Comparison of ENCODE assay signal across 8 cellular contexts in genomic region chr15:65829150-65829764, GRCh38. TPM values are rescaled to one million over a fixed set of nuclear protein-coding genes. Genes with fewer than 3 reads are reported as not detected.
A peak's percentile ranks its signal among the peaks of the same experiment; 100 is the strongest.
DNase-seq lines count a peak whose midpoint lies in the region; ATAC-seq, FAIRE-seq and TF ChIP-seq lines count a peak whose summit lies in the region.

No MANE protein-coding gene starts in this region.

- intact Hi-C loops in CD4-positive, alpha-beta memory T cell (cut with micrococcal nuclease), result loop anchor here (1.0 to 5.0 kb wide), 4 partner anchors 22 to 190 kb away; partner anchors contain the start of gene DENND4A

- peak overlapping the region; percentile 90 to 99 (median 97) for H3K27ac Mint-ChIP-seq in CD4-positive, alpha-beta memory T cell
- H3K27ac Mint-ChIP-seq in endodermal cell (no peak overlapping the region), progenitor cell of endocrine pancreas (peak overlapping the region; percentile 21)

- TF ChIP-seq CTCF in endodermal cell (conservative IDR thresholded peaks at IDR 0.05), result peak; percentile 72
- TF ChIP-seq CTCF in progenitor cell of endocrine pancreas (IDR thresholded peaks at IDR 0.05; ENCODE audit: unreplicated experiment), result peak; percentile 53

- POLR2A ChIA-PET in CD4-positive, alpha-beta memory T cell (lab: Charles Lee; ENCODE audit: partially characterized antibody), result interaction anchor here (0.7 to 3.6 kb wide), 11 partner anchors 10 to 525 kb away, joined by 3 to 77 read pairs (median 5); partner anchors contain the start of genes DENND4A, INTS14, RAB11A and RNU5B-1

- no peaks in the 10 kb centered on the region for H3K36me3 Mint-ChIP-seq in CD4-positive, alpha-beta memory T cell
- H3K36me3 Mint-ChIP-seq in endodermal cell (ENCODE audit: low read depth) (peaks cover 3% of the 10 kb centered on the region), progenitor cell of endocrine pancreas (ENCODE audit: insufficient read depth) (peaks cover 2% of the 10 kb centered on the region)

- 74 to 76% methylated on average over 6 of the region's 7 CpGs for WGBS in endodermal cell (ENCODE audit: insufficient coverage in 1 of 2, insufficient read length in 1 of 2), 2 experiments

- peak overlapping the region; percentile 83 for H3K27ac ChIP-seq in CD4-positive, alpha-beta memory T cell (ENCODE audit: low read depth, low read length)
- no peak overlapping the region for H3K27ac ChIP-seq in endodermal cell (ENCODE audit: low read depth, low read length)

- H3K9ac ChIP-seq in endodermal cell (ENCODE audit: extremely low read depth, low read length, poor library complexity, severe bottlenecking), result no peak overlapping the region

- H3K4me1 ChIP-seq in CD4-positive, alpha-beta memory T cell (ENCODE audit: insufficient read depth, low read length), result peaks cover 79% of the 10 kb centered on the region
- H3K4me1 ChIP-seq in endodermal cell (ENCODE audit: control insufficient read depth, insufficient read depth, low read length), result peaks cover 11% of the 10 kb centered on the region

- no peaks in the 10 kb centered on the region for H3K9me3 ChIP-seq in CD4-positive, alpha-beta memory T cell (ENCODE audit: control insufficient read depth in 1 of 2, low read length in 2 of 2)
- H3K9me3 ChIP-seq in endodermal cell (ENCODE audit: control insufficient read depth, low read length), result peaks cover 7% of the 10 kb centered on the region

- FAIRE-seq in GM12891 (lab: Jason Lieb, UNC), result peak; percentile 78

- CTCF ChIA-PET in CD4-positive, alpha-beta memory T cell (lab: Charles Lee; ENCODE audit: partially characterized antibody), result interaction anchor here (0.7 to 2.2 kb wide), 28 partner anchors 8 to 192 kb away, joined by 3 to 29 read pairs (median 4); partner anchors contain the start of genes DENND4A and RAB11A

- ATAC-seq in HG02970 (IDR thresholded peaks at IDR 0.05; ENCODE audit: low FRiP score, unreplicated experiment), result no peak
- no peak for ATAC-seq in GM18867 (IDR thresholded peaks at IDR 0.05; ENCODE audit: unreplicated experiment)

- no peaks in the 10 kb centered on the region for H3K36me3 ChIP-seq in CD4-positive, alpha-beta memory T cell (ENCODE audit: insufficient read depth, low read length)
- H3K36me3 ChIP-seq in endodermal cell (ENCODE audit: control insufficient read depth, insufficient read depth, low read length), result no peaks in the 10 kb centered on the region

- H3K9me3 Mint-ChIP-seq in CD4-positive, alpha-beta memory T cell, result no peaks in the 10 kb centered on the region
- peaks cover 3% of the 10 kb centered on the region for H3K9me3 Mint-ChIP-seq in endodermal cell
- no peaks in the 10 kb centered on the region for H3K9me3 Mint-ChIP-seq in progenitor cell of endocrine pancreas (ENCODE audit: low read depth)

- H3K4me3 ChIP-seq in CD4-positive, alpha-beta memory T cell (ENCODE audit: low read length in 2 of 2), result peak overlapping the region in 1 of 2 donors; percentile 10
- no peak overlapping the region for H3K4me3 ChIP-seq in endodermal cell (ENCODE audit: low read length)

- H3K4me3 Mint-ChIP-seq in CD4-positive, alpha-beta memory T cell, result peak overlapping the region; percentile 48 to 75 (median 74)
- H3K4me3 Mint-ChIP-seq in endodermal cell, result no peak overlapping the region
- no peak overlapping the region for H3K4me3 Mint-ChIP-seq in progenitor cell of endocrine pancreas (ENCODE audit: low read depth)

- peaks cover 51 to 78% (median 65%) of the 10 kb centered on the region in 4 donors for H3K4me1 Mint-ChIP-seq in CD4-positive, alpha-beta memory T cell
- peaks cover 33% of the 10 kb centered on the region for H3K4me1 Mint-ChIP-seq in endodermal cell
- H3K4me1 Mint-ChIP-seq in progenitor cell of endocrine pancreas (ENCODE audit: low read depth), result peaks cover 43% of the 10 kb centered on the region

- no peaks in the 10 kb centered on the region for H3K27me3 Mint-ChIP-seq in CD4-positive, alpha-beta memory T cell
- H3K27me3 Mint-ChIP-seq in endodermal cell (ENCODE audit: insufficient read depth) (no peaks in the 10 kb centered on the region), progenitor cell of endocrine pancreas (no peaks in the 10 kb centered on the region)

- H3K27me3 ChIP-seq in CD4-positive, alpha-beta memory T cell (ENCODE audit: insufficient read depth, low read length), result no peaks in the 10 kb centered on the region
- H3K27me3 ChIP-seq in endodermal cell (ENCODE audit: control insufficient read depth, insufficient read depth, low read length, poor library complexity, severe bottlenecking), result no peaks in the 10 kb centered on the region

- DNase-seq in CD4-positive, alpha-beta memory T cell, result peak; percentile 48 to 66 (median 61)
- no peak for DNase-seq in GM12891 (ENCODE audit: insufficient read length, low spot score)
- peak; percentile 50 for DNase-seq in RKO (ENCODE audit: low spot score)
- peak; percentile 49 for DNase-seq in endodermal cell
- no peak for DNase-seq in progenitor cell of endocrine pancreas (ENCODE audit: low spot score, unreplicated experiment)
- DNase-seq in nucleus accumbens (lab: John Stamatoyannopoulos, UW), result no peak

- no peak for TF ChIP-seq POLR2A in GM12891 (IDR thresholded peaks at IDR 0.05; ENCODE audit: low read depth, low read length)

TF ChIP-seq in GM12891, 5 proteins besides CTCF, POLR2A, EP300 and RAD21:
- no peak for TF ChIP-seq SPI1 (IDR thresholded peaks at IDR 0.05; ENCODE audit: low read depth, low read length)
- TF ChIP-seq TAF1 (IDR thresholded peaks at IDR 0.05; ENCODE audit: low read depth, low read length), result no peak
- TF ChIP-seq POLR2AphosphoS5 (IDR thresholded peaks at IDR 0.05; ENCODE audit: low read depth, low read length), result no peak
- no peak for TF ChIP-seq PAX5 (IDR thresholded peaks at IDR 0.05; ENCODE audit: insufficient read depth, low read length, severe bottlenecking)
- TF ChIP-seq POU2F2 (IDR thresholded peaks at IDR 0.05; ENCODE audit: low read depth, low read length), result no peak

RNA-seq across cellular contexts. Expression of gene DENND4A, which starts 37.2 kb away (rescaled TPM):
- total RNA-seq in CD4-positive, alpha-beta memory T cell, result 10 to 100 TPM; 63.1 to 69.4 TPM
- polyA plus RNA-seq in CD4-positive, alpha-beta memory T cell, result 10 to 100 TPM in 1 of 2 donors, 1 to 10 TPM in 1; 8.4 to 21.3 TPM
- polyA plus RNA-seq in GM12891 (2012; ENCODE audit: low read depth, missing spikeins), result 17.3 TPM
- total RNA-seq in endodermal cell, result 1 to 10 TPM; 7.3 to 9.8 TPM
- polyA plus RNA-seq in endodermal cell (2013, experiment 1 of 2), result 8.3 TPM
- polyA plus RNA-seq in endodermal cell (2013, experiment 2 of 2), result 7.9 TPM
- total RNA-seq in progenitor cell of endocrine pancreas, result 17.5 and 17.9 TPM in 2 replicates

RNA-seq across cellular contexts. Expression of gene RAB11A, which starts 40.0 kb away (rescaled TPM):
- 10 to 100 TPM; 84.7 to 95.8 TPM for total RNA-seq in CD4-positive, alpha-beta memory T cell
- 100 to 1,000 TPM; 247 to 265 TPM for polyA plus RNA-seq in CD4-positive, alpha-beta memory T cell
- 250 TPM for polyA plus RNA-seq in GM12891 (2012; ENCODE audit: low read depth, missing spikeins)
- total RNA-seq in endodermal cell (100 to 1,000 TPM; 233 to 295 TPM), progenitor cell of endocrine pancreas (220 and 234 TPM in 2 replicates)
- polyA plus RNA-seq in endodermal cell (2013, experiment 1 of 2), result 249 TPM
- 228 TPM for polyA plus RNA-seq in endodermal cell (2013, experiment 2 of 2)

Comparison
In these comparisons a context has a peak if more than half of its experiments do, and no peak if none do; other contexts are left out.
1. DNase-seq: peak in CD4-positive, alpha-beta memory T cell (5 of 5), RKO (single experiment) and endodermal cell (single experiment); none in GM12891 (single experiment), progenitor cell of endocrine pancreas (single experiment) and nucleus accumbens (0 of 56).
2. H3K4me3 Mint-ChIP-seq: peak in CD4-positive, alpha-beta memory T cell (8 of 8); none in endodermal cell (single experiment) and progenitor cell of endocrine pancreas (single experiment).